Comparison of ENCODE assay signal across 21 cellular contexts in genomic region chr11:126479178-126479930, GRCh38.
"Had no signal": no experiment of that assay in that cellular context is flagged by ENCODE, and none has a peak within 500 bp of the region (broad histone marks: within the 10 kb centered on the region; RNA-seq: fewer than 3 reads in every experiment).

No MANE protein-coding gene starts in this region.

- ATAC-seq: activated CD4-positive, CD25-positive, alpha-beta regulatory T cell treated with anti-CD3 and anti-CD28 coated beads, Interleukin-2, amount 50 U/mL, for 24 hours; activated CD8-positive, alpha-beta T cell treated with anti-CD3 and anti-CD28 coated beads, Interleukin-2, amount 10 ng/mL, durations not matched to agents 7 days and 5 days; gastrocnemius medialis; left cardiac atrium; natural killer cell treated with Interleukin-12 subunit alpha and Interleukin-12 subunit beta and Interleukin-15 and Interleukin-18, amount 100 ng/mL, for 72 hours; right lobe of liver; stimulated activated memory B cell treated with anti-CD40 and anti-IgM and Interleukin-4, amounts not matched to agents 10 μg/mL and 1 μg/mL and 100 μg/mL, for 72 hours; T-helper 17 cell had no signal

- H3K27ac Mint-ChIP-seq: activated naive CD8-positive, alpha-beta T cell; memory B cell had no signal

- DNase-seq: activated CD4-positive, alpha-beta T cell treated with anti-CD3 and anti-CD28 coated beads, Interleukin-2, amount 50 U/mL, for 1 hour; activated CD8-positive, alpha-beta T cell treated with anti-CD3 and anti-CD28 coated beads, Interleukin-2, amount 10 ng/mL, durations not matched to agents 7 days and 5 days; adrenal gland; esophagus squamous epithelium; gastrocnemius medialis; head of caudate nucleus; hypothalamus; left cardiac atrium; occipital lobe; right lobe of liver; stimulated activated CD4-positive, alpha-beta T cell treated with anti-CD3 and anti-CD28 coated beads, Interleukin-15, amount 100 ng/mL, for 24 hours; T-helper 17 cell; uterus had no signal

- H3K9me3 Mint-ChIP-seq: memory B cell; natural killer cell treated with Interleukin-12 subunit alpha and Interleukin-12 subunit beta and Interleukin-15 and Interleukin-18, amount 100 ng/mL, for 72 hours; stimulated activated memory B cell treated with anti-CD40 and anti-IgM and Interleukin-4, amounts not matched to agents 10 μg/mL and 1 μg/mL and 100 μg/mL, for 72 hours had no signal

- H3K4me3 Mint-ChIP-seq: activated CD8-positive, alpha-beta T cell treated with anti-CD3 and anti-CD28 coated beads, Interleukin-2, amount 10 ng/mL, durations not matched to agents 7 days and 5 days; activated naive CD8-positive, alpha-beta T cell; memory B cell; stimulated activated memory B cell treated with anti-CD40 and anti-IgM and Interleukin-4, amounts not matched to agents 10 μg/mL and 1 μg/mL and 100 μg/mL, for 72 hours; T-helper 17 cell had no signal

- H3K9me3 ChIP-seq: adrenal gland, esophagus squamous epithelium, gastrocnemius medialis, right lobe of liver, transverse colon, uterus had no signal

- H3K36me3 Mint-ChIP-seq: activated naive CD8-positive, alpha-beta T cell; memory B cell; natural killer cell treated with Interleukin-12 subunit alpha and Interleukin-12 subunit beta and Interleukin-15 and Interleukin-18, amount 100 ng/mL, for 72 hours; stimulated activated memory B cell treated with anti-CD40 and anti-IgM and Interleukin-4, amounts not matched to agents 10 μg/mL and 1 μg/mL and 100 μg/mL, for 72 hours had no signal

- H3K36me3 ChIP-seq: adrenal gland, esophagus squamous epithelium, gastrocnemius medialis, right lobe of liver, transverse colon, uterus had no signal

- H3K4me3 ChIP-seq: adrenal gland, coronary artery, esophagus squamous epithelium, gastrocnemius medialis, right lobe of liver, skin epidermis, transverse colon, uterus had no signal

- H3K27me3 Mint-ChIP-seq: activated naive CD8-positive, alpha-beta T cell; T-helper 17 cell had no signal

- H3K27me3 ChIP-seq: adrenal gland, esophagus squamous epithelium, gastrocnemius medialis, right lobe of liver, uterus had no signal

- H3K4me1 ChIP-seq: uterus had no signal

- H3K27ac ChIP-seq: gastrocnemius medialis, right lobe of liver had no signal
